9 cellular contexts compared by ENCODE assay signal in the genomic region with DNA sequence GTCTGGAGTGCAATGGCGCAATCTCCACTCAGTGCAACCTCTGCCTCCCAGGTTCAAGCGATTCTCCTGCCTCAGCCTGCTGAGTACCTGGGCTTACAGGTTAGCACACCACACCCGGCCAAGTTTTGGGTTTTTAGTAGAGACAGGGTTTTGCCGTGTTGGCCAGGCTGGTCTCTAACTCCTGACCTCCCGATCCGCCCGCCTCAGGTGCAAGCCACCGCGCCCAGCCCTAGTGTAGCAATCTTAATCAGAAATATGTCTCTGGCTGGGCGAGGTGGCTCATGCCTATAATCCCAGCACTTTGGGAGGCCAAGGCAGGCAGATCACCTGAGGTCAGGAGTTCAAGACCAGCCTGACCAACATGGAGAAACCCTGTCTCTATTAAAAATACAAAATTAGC. TPM values are rescaled to one million over a fixed set of nuclear protein-coding genes. Genes with fewer than 3 reads are reported as not detected.
"Had no signal": no experiment of that assay in that cellular context is flagged by ENCODE, and none has a peak within 500 bp of the region (broad histone marks: within the 10 kb centered on the region; RNA-seq: fewer than 3 reads in every experiment).

No MANE protein-coding gene starts in this region.

RNA-seq across cellular contexts. Expression of a gene that starts 51.6 kb away (rescaled TPM):
- total RNA-seq: activated B cell treated with CpG ODN at 0.5 μM for 24 hours; activated CD4-positive, alpha-beta memory T cell treated with anti-CD3 and anti-CD28 coated beads, Interleukin-2, amount 10 ng/mL, durations not matched to agents 7 days and 5 days; activated CD4-positive, alpha-beta T cell treated with anti-CD3 and anti-CD28 coated beads, Interleukin-2, amount 10 ng/mL, durations not matched to agents 7 days and 5 days; activated CD8-positive, alpha-beta T cell treated with anti-CD3 and anti-CD28 coated beads, Interleukin-2, amount 10 ng/mL, durations not matched to agents 7 days and 5 days; activated naive CD8-positive, alpha-beta T cell treated with anti-CD3 and anti-CD28 coated beads, Interleukin-2, amount 10 ng/mL, durations not matched to agents 7 days and 5 days; ascending aorta; T-helper 1 cell treated with Interleukin-12 subunit alpha and Interleukin-12 subunit beta and Interleukin-4 antibody, amounts not matched to agents 30 ng/mL and 1 ng/mL, for 36 hours; T-helper 17 cell; T-helper 2 cell treated with Interferon-gamma antibody and Interleukin-4, amounts not matched to agents 100 ng/mL and 5 ng/mL, for 36 hours had no signal
